ENCODE assay signal across 10 cellular contexts in the genomic region with DNA sequence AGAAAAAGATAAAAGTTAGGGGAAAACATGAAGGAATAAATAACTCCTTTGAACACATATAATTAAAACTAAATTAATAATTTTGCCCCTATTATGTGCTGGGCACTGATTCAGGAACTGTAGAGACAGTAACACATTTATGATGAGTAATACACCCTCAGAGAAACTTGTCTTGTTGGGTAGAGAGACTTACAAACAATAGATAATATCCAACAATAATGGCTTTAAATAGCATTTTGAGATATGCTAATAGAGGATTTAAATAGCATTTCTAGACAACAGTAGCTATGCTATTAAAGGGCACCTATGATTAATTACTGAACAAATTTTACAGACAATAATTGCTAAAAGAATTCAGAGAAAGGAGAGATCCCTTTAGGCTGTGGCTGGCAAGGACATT.
"Had no signal": no experiment of that assay in that cellular context is flagged by ENCODE, and none has a peak within 500 bp of the region (broad histone marks: within the 10 kb centered on the region; RNA-seq: fewer than 3 reads in every experiment).

No MANE protein-coding gene starts in this region.

- H3K9me3 ChIP-seq: HAP-1 had no signal

- H3K27ac ChIP-seq: GM23248, HL-60 had no signal

- H3K4me3 Mint-ChIP-seq: HFFc6, IgD-negative memory B cell had no signal

- H3K4me3 ChIP-seq: GM23248, HAP-1 had no signal

- H3K27me3 Mint-ChIP-seq: IgD-negative memory B cell had no signal

- DNase-seq: GM23248, GOT3, H7, HFFc6, KBM-7 had no signal

- H3K27ac Mint-ChIP-seq: HFFc6, IgD-negative memory B cell had no signal

- H3K36me3 Mint-ChIP-seq: IgD-negative memory B cell had no signal

- H3K4me1 Mint-ChIP-seq: IgD-negative memory B cell had no signal

- H3K4me1 ChIP-seq: HAP-1 had no signal

- ATAC-seq: HCT116, HepG2 had no signal

- H3K36me3 ChIP-seq: HAP-1 had no signal

- FAIRE-seq: HepG2 had no signal
